In genomic region chr9:122912964-122913673, GRCh38 we compare ENCODE assay signal across 8 cellular contexts. TPM values are rescaled to one million over a fixed set of nuclear protein-coding genes. Genes with fewer than 3 reads are reported as not detected.
DNase-seq lines count a peak whose midpoint lies in the region; ATAC-seq, FAIRE-seq and TF ChIP-seq lines count a peak whose summit lies in the region.

Gene ZBTB6, minus strand, starts transcription at chr9:122913323. Its CDS starts 1,251 bp downstream, at chr9:122912072.

- ATAC-seq in HG02973 (IDR thresholded peaks at IDR 0.05; ENCODE audit: unreplicated experiment) (peak; percentile 98), K562 (peak; percentile 98)

- H3K4me3 ChIP-seq in K562 (peak within 1 kb of the TSS; percentile 73), sigmoid colon (peak within 1 kb of the TSS; percentile 70 to 86 (median 78))

- 1% methylated on average over 32 of the region's 35 CpGs for WGBS in K562 (ENCODE audit: insufficient coverage, low coverage, missing lambda C conversion rate)
- WGBS in sigmoid colon, 2 donors = 0% methylated on average over 35 of the region's 35 CpGs

- in situ Hi-C loops in K562 (cut with MboI) = no loop called here

- peak within 1 kb of the TSS; percentile 85 to 94 for H3K9ac ChIP-seq in K562 (ENCODE audit: insufficient read depth in 1 of 2, low read depth in 2 of 2, low read length in 2 of 2)

- H3K4me2 ChIP-seq in K562 (ENCODE audit: insufficient read depth, low read length) = peak within 1 kb of the TSS; percentile 92

- TF ChIP-seq POLR2A in K562 (conservative IDR thresholded peaks at IDR 0.05) (peak; percentile 87), sigmoid colon (IDR thresholded peaks at IDR 0.05) (no peak)

- peak in 1 of 3 experiments; percentile 14; a peak in 1 of 6 replicates for TF ChIP-seq CTCF in K562 (IDR thresholded peaks at IDR 0.05 in 2 of 3, conservative IDR thresholded peaks at IDR 0.05 in 1 of 3; ENCODE audit: insufficient read depth in 2 of 3, low read depth in 1 of 3, low read length in 3 of 3)
- TF ChIP-seq CTCF in sigmoid colon (IDR thresholded peaks at IDR 0.05) = no peak

- TSS peak; percentile 43 for BruUV-seq in K562 (replicated peaks; lab: Mats Ljungman, UMichigan)

- DNase-seq in NK-92 treated with Interleukin-12 subunit alpha and Interleukin-12 subunit beta, amount 100 ng/mL, for 24 hours (lab: John Stamatoyannopoulos, UW) = peak; percentile 40
- DNase-seq in NK-92 (lab: John Stamatoyannopoulos, UW; ENCODE audit: unreplicated experiment) (no peak), NCI-H1930 (lab: John Stamatoyannopoulos, UW) (peak; percentile 58 to 71), T-helper 22 cell (ENCODE audit: low read depth) (peak; percentile 69), K562 (ENCODE audit: extremely low read depth in 1 of 4, low spot score in 3 of 4) (peak; percentile 60 to 86 (median 72)), iPS DF 4.7 (ENCODE audit: extremely low read depth, low spot score) (peak; percentile 78), sigmoid colon (peak; percentile 87)

- no peak; a peak in 1 of 4 replicates for TF ChIP-seq RAD21 in K562 (CRISPR knock-in tag; conservative IDR thresholded peaks at IDR 0.05 in 1 of 2, IDR thresholded peaks at IDR 0.05 in 1 of 2)

- H4K20me1 ChIP-seq in K562 (replicated peaks; ENCODE audit: control insufficient read depth, insufficient read depth, low read length) = no peaks in the 10 kb centered on the region

- H3K27me3 ChIP-seq in K562 (ENCODE audit: control insufficient read depth in 2 of 2, insufficient read depth in 2 of 2, low read length in 2 of 2) (no peaks in the 10 kb centered on the region), sigmoid colon (no peaks in the 10 kb centered on the region)

- peak within 1 kb of the TSS; percentile 95 for H2AFZ ChIP-seq in K562 (ENCODE audit: low read depth, low read length)

- H3K9me3 ChIP-seq in K562 (replicated peaks; ENCODE audit: control insufficient read depth, insufficient read depth, low read depth, low read length) (no peaks in the 10 kb centered on the region), sigmoid colon (no peaks in the 10 kb centered on the region)

- H3K4me1 ChIP-seq in K562 (replicated peaks in 1 of 2; ENCODE audit: control insufficient read depth in 2 of 2, insufficient read depth in 2 of 2, low read length in 2 of 2) (peaks cover 0 to 8% of the 10 kb centered on the region in 2 experiments; a peak in 1 of 5 replicates), sigmoid colon (peaks cover 0 to 18% (median 11%) of the 10 kb centered on the region in 4 donors)

- peak; percentile 90 for FAIRE-seq in K562 (lab: Jason Lieb, UNC)

- intact Hi-C loops in K562 (cut with micrococcal nuclease) (loop anchor here (5.0 kb wide), 1 partner anchor 79 kb away; no protein-coding TSS in a partner anchor), sigmoid colon (cut with DNase I) (no loop called here)

- H3K36me3 ChIP-seq in K562 (ENCODE audit: control insufficient read depth, insufficient read depth, low read length) (peaks cover 28% of the 10 kb centered on the region), sigmoid colon (peaks cover 0 to 30% (median 11%) of the 10 kb centered on the region in 4 donors)

- peak; percentile 37; the same call in 1 of the 2 replicates for TF ChIP-seq EP300 in K562 (IDR thresholded peaks at IDR 0.05; ENCODE audit: low read length)
- no peak for TF ChIP-seq EP300 in sigmoid colon (IDR thresholded peaks at IDR 0.05)

- no peaks in the 10 kb centered on the region for H3K9me1 ChIP-seq in K562 (ENCODE audit: control insufficient read depth, insufficient read depth, low read length)

- peak within 1 kb of the TSS; percentile 85 for H3K27ac ChIP-seq in K562 (ENCODE audit: extremely low read depth, low read depth, low read length)
- H3K27ac ChIP-seq in sigmoid colon = peak within 1 kb of the TSS; percentile 79 to 89 (median 84)

- POLR2A ChIA-PET in K562 (lab: Yijun Ruan, JAX) = interaction anchor here (0.7 to 1.9 kb wide), 9 partner anchors 8 to 78 kb away, joined by 3 to 14 read pairs (median 7); partner anchors contain the start of genes RABGAP1, RC3H2 and ZBTB26

- CTCF ChIA-PET in K562 (lab: Yijun Ruan, JAX; ENCODE audit: low intra/inter-chr PET ratio) = no interaction called here

- H3K79me2 ChIP-seq in K562 (ENCODE audit: control insufficient read depth, insufficient read depth, low read length) = peaks cover 37% of the 10 kb centered on the region

TF ChIP-seq in K562, 482 proteins besides CTCF, POLR2A, EP300 and RAD21 (continues in another document):
- peak; percentile 86 for TF ChIP-seq BCOR (IDR thresholded peaks at IDR 0.05)
- no peak for TF ChIP-seq ZNF778 (CRISPR knock-in tag; IDR thresholded peaks at IDR 0.05)
- 0 out of 4 replicates have a peak, but pooled peaks of 1 of the 2 experiments have one; percentile 23 for TF ChIP-seq TEAD1 (CRISPR knock-in tag; IDR thresholded peaks at IDR 0.05)
- TF ChIP-seq MYC (IDR thresholded peaks at IDR 0.05; ENCODE audit: low read depth, low read length) = peak; percentile 37
- no peak for TF ChIP-seq MYC (CRISPR knock-in tag; IDR thresholded peaks at IDR 0.05; ENCODE audit: borderline replicate concordance, low read depth)
- peak; percentile 49; the same call in 1 of the 2 replicates for TF ChIP-seq ZNF592 (IDR thresholded peaks at IDR 0.05)
- peak; percentile 43; the same call in 1 of the 2 replicates for TF ChIP-seq ZNF263 (CRISPR knock-in tag; IDR thresholded peaks at IDR 0.05; ENCODE audit: borderline replicate concordance)
- TF ChIP-seq, protein P1, sequence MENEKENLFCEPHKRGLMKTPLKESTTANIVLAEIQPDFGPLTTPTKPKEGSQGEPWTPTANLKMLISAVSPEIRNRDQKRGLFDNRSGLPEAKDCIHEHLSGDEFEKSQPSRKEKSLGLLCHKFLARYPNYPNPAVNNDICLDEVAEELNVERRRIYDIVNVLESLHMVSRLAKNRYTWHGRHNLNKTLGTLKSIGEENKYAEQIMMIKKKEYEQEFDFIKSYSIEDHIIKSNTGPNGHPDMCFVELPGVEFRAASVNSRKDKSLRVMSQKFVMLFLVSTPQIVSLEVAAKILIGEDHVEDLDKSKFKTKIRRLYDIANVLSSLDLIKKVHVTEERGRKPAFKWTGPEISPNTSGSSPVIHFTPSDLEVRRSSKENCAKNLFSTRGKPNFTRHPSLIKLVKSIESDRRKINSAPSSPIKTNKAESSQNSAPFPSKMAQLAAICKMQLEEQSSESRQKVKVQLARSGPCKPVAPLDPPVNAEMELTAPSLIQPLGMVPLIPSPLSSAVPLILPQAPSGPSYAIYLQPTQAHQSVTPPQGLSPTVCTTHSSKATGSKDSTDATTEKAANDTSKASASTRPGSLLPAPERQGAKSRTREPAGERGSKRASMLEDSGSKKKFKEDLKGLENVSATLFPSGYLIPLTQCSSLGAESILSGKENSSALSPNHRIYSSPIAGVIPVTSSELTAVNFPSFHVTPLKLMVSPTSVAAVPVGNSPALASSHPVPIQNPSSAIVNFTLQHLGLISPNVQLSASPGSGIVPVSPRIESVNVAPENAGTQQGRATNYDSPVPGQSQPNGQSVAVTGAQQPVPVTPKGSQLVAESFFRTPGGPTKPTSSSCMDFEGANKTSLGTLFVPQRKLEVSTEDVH (IDR thresholded peaks at IDR 0.05; ENCODE audit: low read depth, partially characterized antibody) = peak; percentile 93

RNA-seq across cellular contexts. Expression of gene ZBTB6, which starts in this region (rescaled TPM):
- 3.2 and 10.1 TPM in 2 replicates for total RNA-seq in K562 (2011; cell fraction: chromatin; rRNA removed; ENCODE audit: low replicate concordance)
- total RNA-seq in K562 (2011; cell fraction: nucleolus; rRNA removed) = 2.7 and 3.4 TPM in 2 replicates
- total RNA-seq in K562 (2011; cell fraction: nucleoplasm; rRNA removed) = 5.5 and 6.9 TPM in 2 replicates
- total RNA-seq in K562 (2014; rRNA removed) = 3.1 and 3.7 TPM in 2 replicates
- 6.7 and 8.0 TPM in 2 replicates for total RNA-seq in K562 (2014; rRNA removed; fragmentation: Illumina TruSeq; extraction: Trizol)
- total RNA-seq in K562 (2015; rRNA removed; fragmentation: Illumina TruSeq; extraction: Trizol) = 6.1 and 7.2 TPM in 2 replicates
- 5.0 and 5.3 TPM in 2 replicates for total RNA-seq in K562 (2021)
- 6.4 and 6.9 TPM in 2 replicates for polyA plus RNA-seq in K562 (2011; rRNA removed)
- 1.2 and 3.0 TPM in 2 replicates for polyA plus RNA-seq in K562 (2011; cell fraction: cytosol; rRNA removed)
- polyA plus RNA-seq in K562 (2011; cell fraction: nucleus; rRNA removed) = 1.8 and 3.2 TPM in 2 replicates
- 3.8 and 4.5 TPM in 2 replicates for polyA plus RNA-seq in K562 (2012)
- 4.9 and 6.3 TPM in 2 replicates for polyA plus RNA-seq in K562 (2014; fragmentation: Illumina TruSeq; extraction: Trizol)
- polyA plus RNA-seq in K562 (2014; fragmentation: Nextera tagmentation; extraction: Ambion mirVana) = 1 to 10 TPM; 1.4 to 4.8 TPM
- 3.9 and 4.5 TPM in 2 replicates for polyA plus RNA-seq in K562 (2014; rRNA removed)
- polyA minus RNA-seq in K562 (2011; rRNA and poly(A)+ RNA removed) = 9.6 and 11.8 TPM in 2 replicates
- 2.6 and 2.7 TPM in 2 replicates for polyA minus RNA-seq in K562 (2011; cell fraction: cytosol; rRNA and poly(A)+ RNA removed)
- 6.3 and 12.1 TPM in 2 replicates for polyA minus RNA-seq in K562 (2011; cell fraction: nucleus; rRNA and poly(A)+ RNA removed)
- 10 to 100 TPM in 2 of 4 donors, 1 to 10 TPM in 2; 7.1 to 14.5 (median 10.3) TPM for total RNA-seq in sigmoid colon
- polyA plus RNA-seq in sigmoid colon = 1 to 10 TPM; 3.0 to 4.4 (median 4.4) TPM
